In genomic region chr7:16026253-16027020, GRCh38 we compare ENCODE assay signal across 15 cellular contexts.
DNase-seq lines count a peak whose midpoint lies in the region; TF ChIP-seq lines count a peak whose summit lies in the region.
"Had no signal": no experiment of that assay in that cellular context is flagged by ENCODE, and none has a peak within 500 bp of the region (broad histone marks: within the 10 kb centered on the region; RNA-seq: fewer than 3 reads in every experiment).

No MANE protein-coding gene starts in this region.

- H3K23ac ChIP-seq in mesenchymal stem cell (ENCODE audit: low read length in 2 of 2): no peak overlapping the region

- H3K14ac ChIP-seq in mesenchymal stem cell (ENCODE audit: low read length in 2 of 2): no peak overlapping the region

- H3K9me3 ChIP-seq in mesenchymal stem cell (ENCODE audit: control insufficient read depth, low read length) (no peaks in the 10 kb centered on the region), tibial nerve (no peaks in the 10 kb centered on the region)
- H3K9me3 ChIP-seq: adrenal gland had no signal

- no peak overlapping the region for H2BK15ac ChIP-seq in mesenchymal stem cell (ENCODE audit: low read depth, poor library complexity, severe bottlenecking)

- no peaks in the 10 kb centered on the region for H3K36me3 ChIP-seq in mesenchymal stem cell (ENCODE audit: control insufficient read depth in 1 of 2, insufficient read depth in 2 of 2, low read depth in 1 of 2, low read length in 2 of 2)
- H3K36me3 ChIP-seq in tibial nerve: no peaks in the 10 kb centered on the region
- H3K36me3 ChIP-seq: adrenal gland had no signal

- H3K4me1 ChIP-seq in mesenchymal stem cell (ENCODE audit: control insufficient read depth, insufficient read depth, low read depth, low read length) (peaks cover 2% of the 10 kb centered on the region), tibial nerve (peaks cover 0 to 35% (median 4%) of the 10 kb centered on the region in 4 donors)

- H3K4ac ChIP-seq in mesenchymal stem cell (ENCODE audit: low read depth in 1 of 2, low read length in 2 of 2): peak overlapping the region in 1 of 2 experiments; percentile 97

- DNase-seq in DMS 273 (lab: John Stamatoyannopoulos, UW; ENCODE audit: unreplicated experiment) (peak; percentile 29), DMS 273 treated with DMSO at 0.1 percent for 48 hours (lab: John Stamatoyannopoulos, UW) (no peak), fibroblast of peridontal ligament (ENCODE audit: extremely low read depth) (peak; percentile 56), mesenchymal stem cell (peak; percentile 58), tibial nerve (ENCODE audit: low spot score in 2 of 2) (peak in 1 of 2 donors; percentile 22), COLO829 (ENCODE audit: low spot score) (no peak), lower leg skin (ENCODE audit: low spot score in 2 of 2) (no peak)
- DNase-seq in stimulated activated CD4-positive, alpha-beta T cell treated with anti-CD3 and anti-CD28 coated beads, Interleukin-2, amount 100 ng/mL, for 24 hours: no peak
- DNase-seq: activated T-cell treated with anti-CD3 and anti-CD28 coated beads, Interleukin-2, amount 50 U/mL, for 24 hours; adrenal gland; CD8-positive, alpha-beta memory T cell; effector memory CD4-positive, alpha-beta T cell; trophoblast cell had no signal

- H3K79me1 ChIP-seq in mesenchymal stem cell (replicated peaks; ENCODE audit: low read length, poor library complexity, severe bottlenecking): no peaks in the 10 kb centered on the region

- peak overlapping the region; percentile 46 to 89 for H2BK12ac ChIP-seq in mesenchymal stem cell (ENCODE audit: low read length in 2 of 2)

- TF ChIP-seq POLR2A in tibial nerve (IDR thresholded peaks at IDR 0.05) (no peak), lower leg skin (IDR thresholded peaks at IDR 0.05) (no peak)

- TF ChIP-seq CTCF in tibial nerve (IDR thresholded peaks at IDR 0.05) (no peak), lower leg skin (IDR thresholded peaks at IDR 0.05) (no peak)

- no peak overlapping the region for H2AFZ ChIP-seq in mesenchymal stem cell (ENCODE audit: low read depth, low read length)

- intact Hi-C loops in lower leg skin (cut with DNase I; ENCODE audit: low total_unique reads): no loop called here

- no peak overlapping the region for H2AK5ac ChIP-seq in mesenchymal stem cell (ENCODE audit: low read length, severe bottlenecking)

- no peak overlapping the region for H2BK5ac ChIP-seq in mesenchymal stem cell (ENCODE audit: low read depth, low read length, poor library complexity, severe bottlenecking)

- H3K4me2 ChIP-seq in mesenchymal stem cell (ENCODE audit: low read length, poor library complexity, severe bottlenecking): no peak overlapping the region
- H3K4me2 ChIP-seq: smooth muscle cell had no signal

- H3K27me3 ChIP-seq in mesenchymal stem cell (ENCODE audit: control insufficient read depth in 1 of 2, insufficient read depth in 1 of 2, low read length in 2 of 2): no peaks in the 10 kb centered on the region
- H3K27me3 ChIP-seq in tibial nerve: no peaks in the 10 kb centered on the region
- H3K27me3 ChIP-seq: adrenal gland had no signal

- H3K4me3 ChIP-seq in mesenchymal stem cell (ENCODE audit: insufficient read depth in 1 of 2, low read depth in 1 of 2, low read length in 2 of 2): no peak overlapping the region
- H3K4me3 ChIP-seq in tibial nerve: no peak overlapping the region
- H3K4me3 ChIP-seq in lower leg skin (ENCODE audit: low read depth, poor library complexity, severe bottlenecking): no peak overlapping the region
- H3K4me3 ChIP-seq: adrenal gland, smooth muscle cell had no signal

- H3K27ac ChIP-seq in mesenchymal stem cell (ENCODE audit: low read length, poor library complexity, severe bottlenecking) (no peak overlapping the region), tibial nerve (peak overlapping the region in 3 of 4 donors; percentile 39 to 79 (median 70))
- H3K27ac ChIP-seq: 22Rv1, adrenal gland had no signal

- no peak overlapping the region for H3K9ac ChIP-seq in mesenchymal stem cell (ENCODE audit: low read length)

- WGBS in mesenchymal stem cell: 61% methylated on average over 9 of the region's 10 CpGs
- WGBS in tibial nerve, 2 donors: 52 to 54% methylated on average over 10 of the region's 10 CpGs
- 48 to 59% methylated on average over 10 of the region's 10 CpGs for WGBS in lower leg skin, 2 donors

- peak in 1 of 2 donors; percentile 49 for TF ChIP-seq EP300 in tibial nerve (IDR thresholded peaks at IDR 0.05)

- H2BK120ac ChIP-seq in mesenchymal stem cell (ENCODE audit: low read depth, low read length): peak overlapping the region; percentile 64

- H3K18ac ChIP-seq in mesenchymal stem cell (ENCODE audit: low read depth in 1 of 2, low read length in 2 of 2): peak overlapping the region; percentile 30 to 34

- H4K91ac ChIP-seq in mesenchymal stem cell (ENCODE audit: low read length): peak overlapping the region; percentile 94

- H4K8ac ChIP-seq in mesenchymal stem cell (ENCODE audit: low read length): peak overlapping the region; percentile 69

Comparison
In these comparisons a context has a peak if more than half of its experiments do, and no peak if none do; other contexts are left out.
1. DNase-seq: peak in DMS 273 (single experiment), fibroblast of peridontal ligament (single experiment) and mesenchymal stem cell (single experiment); none in DMS 273 treated with DMSO at 0.1 percent for 48 hours (single experiment), COLO829 (single experiment), stimulated activated CD4-positive, alpha-beta T cell treated with anti-CD3 and anti-CD28 coated beads, Interleukin-2, amount 100 ng/mL, for 24 hours (0 of 2) and lower leg skin (0 of 2).